20 cellular contexts compared by ENCODE assay signal in the genomic region with DNA sequence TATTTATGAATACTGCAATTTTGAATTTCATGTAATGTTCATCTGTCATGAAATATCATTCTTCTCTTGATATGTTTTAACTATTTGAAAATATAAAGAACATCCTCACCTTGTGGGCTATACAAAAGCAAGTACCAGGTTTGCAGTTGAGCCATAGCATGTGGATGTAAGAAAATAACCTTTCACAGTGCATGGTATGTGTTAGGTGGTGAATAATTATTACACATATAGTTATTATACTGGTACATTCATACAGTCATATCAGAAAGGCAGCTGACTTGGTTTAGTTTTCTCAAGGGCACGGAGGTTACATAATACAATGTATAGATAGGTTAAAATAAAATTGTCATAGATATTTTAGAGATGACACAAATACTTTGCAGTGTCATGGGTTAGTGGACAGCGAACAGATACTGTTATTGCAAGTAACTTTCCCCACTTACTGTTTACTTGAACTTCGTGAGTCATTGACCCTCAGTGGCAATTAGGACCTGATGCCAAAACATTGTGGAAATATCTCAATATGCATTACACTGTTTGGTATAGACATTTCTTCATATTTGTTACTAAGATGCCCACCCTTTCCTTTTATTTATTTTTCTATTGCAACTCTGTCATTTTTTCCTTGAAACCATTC.
"Had no signal": no experiment of that assay in that cellular context is flagged by ENCODE, and none has a peak within 500 bp of the region (broad histone marks: within the 10 kb centered on the region; RNA-seq: fewer than 3 reads in every experiment).

No MANE protein-coding gene starts in this region.

- H3K4me1 Mint-ChIP-seq: activated naive CD8-positive, alpha-beta T cell treated with anti-CD3 and anti-CD28 coated beads for 36 hours; mesothelial cell of epicardium; natural killer cell had no signal

- H3K9me3 ChIP-seq: right atrium auricular region, thyroid gland had no signal

- H3K4me1 ChIP-seq: left ventricle myocardium inferior, right atrium auricular region, thyroid gland had no signal

- H3K27me3 Mint-ChIP-seq: activated naive CD8-positive, alpha-beta T cell treated with anti-CD3 and anti-CD28 coated beads for 36 hours; progenitor cell of endocrine pancreas had no signal

- H3K27ac Mint-ChIP-seq: activated naive CD8-positive, alpha-beta T cell treated with anti-CD3 and anti-CD28 coated beads for 36 hours; mesothelial cell of epicardium; natural killer cell; progenitor cell of endocrine pancreas had no signal

- DNase-seq: activated CD4-positive, alpha-beta T cell treated with anti-CD3 and anti-CD28 coated beads for 1 hour; activated naive CD4-positive, alpha-beta T cell treated with Interleukin-2 at 50 U/mL for 16 hours; activated naive CD8-positive, alpha-beta T cell treated with anti-CD3 and anti-CD28 coated beads for 36 hours; activated T-cell treated with anti-CD3 and anti-CD28 coated beads, Interleukin-2, amount 50 U/mL, for 4 hours; hippocampal formation; left ventricle myocardium inferior; natural killer cell; stimulated activated CD4-positive, alpha-beta T cell treated with anti-CD3 and anti-CD28 coated beads, Interleukin-12 subunit alpha, Interleukin-12 subunit beta, amount 100 ng/mL, for 4 hours; stimulated activated CD4-positive, alpha-beta T cell treated with anti-CD3 and anti-CD28 coated beads, Interleukin-4, amount 100 ng/mL, for 4 hours; stimulated activated naive CD8-positive, alpha-beta T cell treated with anti-CD3 and anti-CD28 coated beads, Interleukin-15, Interleukin-2, amounts not matched to agents 100 U/mL and 50 U/mL, for 24 hours; substantia nigra; T-helper 9 cell; thyroid gland had no signal

- H3K36me3 ChIP-seq: left ventricle myocardium inferior, right atrium auricular region, thyroid gland had no signal

- H3K27ac ChIP-seq: coronary artery, left ventricle myocardium inferior, right atrium auricular region, thyroid gland had no signal

- H3K9me3 Mint-ChIP-seq: activated naive CD8-positive, alpha-beta T cell treated with anti-CD3 and anti-CD28 coated beads for 36 hours; activated T-cell treated with anti-CD3 and anti-CD28 coated beads, Interleukin-2, amount 50 U/mL, for 4 hours; mesothelial cell of epicardium had no signal

- H3K4me3 ChIP-seq: coronary artery, left ventricle myocardium inferior, right atrium auricular region, thyroid gland had no signal

- FAIRE-seq: astrocyte, bronchial epithelial cell, frontal cortex had no signal

- H3K36me3 Mint-ChIP-seq: activated naive CD8-positive, alpha-beta T cell treated with anti-CD3 and anti-CD28 coated beads for 36 hours; mesothelial cell of epicardium; natural killer cell had no signal

- H3K4me3 Mint-ChIP-seq: activated naive CD8-positive, alpha-beta T cell treated with anti-CD3 and anti-CD28 coated beads for 36 hours; activated T-cell treated with anti-CD3 and anti-CD28 coated beads, Interleukin-2, amount 50 U/mL, for 4 hours; mesothelial cell of epicardium; natural killer cell had no signal

- H3K27me3 ChIP-seq: right atrium auricular region, thyroid gland had no signal
